13 cellular contexts compared by ENCODE assay signal in the genomic region with DNA sequence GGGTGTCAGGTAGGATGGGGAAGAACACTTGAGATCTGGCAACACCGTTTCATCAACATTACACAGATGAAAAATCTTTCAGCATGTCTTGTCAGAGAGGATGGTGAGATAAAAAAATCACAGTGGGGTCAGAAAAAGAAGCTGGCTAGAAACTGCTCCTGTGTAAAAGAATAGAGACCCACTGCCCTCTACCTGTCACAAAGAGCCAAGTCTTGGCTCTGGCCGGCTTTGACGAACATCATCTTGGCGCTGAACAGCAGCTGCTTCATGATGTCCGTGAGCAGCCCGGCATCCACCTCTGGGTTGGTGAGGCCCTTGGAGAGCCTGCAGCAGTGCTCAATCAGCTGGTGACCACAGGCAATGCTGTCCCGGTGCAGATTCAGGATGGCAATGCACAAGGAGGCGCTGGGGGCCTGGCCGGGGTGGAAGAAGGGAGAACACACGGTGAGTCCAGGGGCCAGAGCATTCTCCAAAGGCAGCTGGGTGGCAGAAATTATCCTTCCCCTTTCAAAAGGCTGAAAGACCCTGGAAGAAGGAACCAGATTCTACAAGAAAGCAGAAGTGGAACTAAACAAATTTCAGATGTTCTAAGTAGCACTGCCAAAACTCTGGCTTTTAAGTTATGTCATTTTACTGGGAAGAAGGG. TPM values are rescaled to one million over a fixed set of nuclear protein-coding genes. Genes with fewer than 3 reads are reported as not detected.
DNase-seq lines count a peak whose midpoint lies in the region; ATAC-seq and TF ChIP-seq lines count a peak whose summit lies in the region.
"Had no signal": no experiment of that assay in that cellular context is flagged by ENCODE, and none has a peak within 500 bp of the region (broad histone marks: within the 10 kb centered on the region; RNA-seq: fewer than 3 reads in every experiment).

No MANE protein-coding gene starts in this region.

- H3K36me3 ChIP-seq in spleen = peaks cover 0 to 100% (median 94%) of the 10 kb centered on the region in 6 donors
- H3K36me3 ChIP-seq: ovary had no signal

- no peak overlapping the region for H3K4me3 ChIP-seq in spleen
- H3K4me3 ChIP-seq: ovary had no signal

- H3K4me3 Mint-ChIP-seq in IgD-negative memory B cell = peak overlapping the region in 1 of 4 donors; percentile 33
- H3K4me3 Mint-ChIP-seq: stimulated activated naive CD8-positive, alpha-beta T cell treated with anti-CD3 and anti-CD28 coated beads, Interleukin-15, amount 100 ng/mL, for 72 hours had no signal

- peak overlapping the region in 2 of 3 donors; percentile 73 to 84 for H3K27ac Mint-ChIP-seq in IgD-negative memory B cell
- H3K27ac Mint-ChIP-seq: activated naive CD4-positive, alpha-beta T cell treated with anti-CD3 and anti-CD28 coated beads, Interleukin-2, amount 50 U/mL, for 72 hours had no signal

- peaks cover 7 to 14% (median 8%) of the 10 kb centered on the region in 3 donors for H3K4me1 Mint-ChIP-seq in IgD-negative memory B cell
- H3K4me1 Mint-ChIP-seq: stimulated activated naive CD8-positive, alpha-beta T cell treated with anti-CD3 and anti-CD28 coated beads, Interleukin-15, amount 100 ng/mL, for 72 hours had no signal

- peaks cover 0 to 28% (median 7%) of the 10 kb centered on the region in 6 donors for H3K4me1 ChIP-seq in spleen

- H3K36me3 Mint-ChIP-seq in IgD-negative memory B cell = peaks cover 7% of the 10 kb centered on the region

- WGBS in spleen, 5 donors = 69 to 85% (median 79%) methylated on average over 10 of the region's 10 CpGs

- DNase-seq in SIG-M5 (lab: John Stamatoyannopoulos, UW) = peak; percentile 18
- peak in 1 of 2 donors; percentile 18 for DNase-seq in left colon
- DNase-seq in spleen = no peak
- no peak for DNase-seq in NCI-H2196 treated with DMSO at 0.1 percent for 48 hours (lab: John Stamatoyannopoulos, UW; ENCODE audit: unreplicated experiment)
- DNase-seq in cerebellar cortex (ENCODE audit: low spot score) = no peak
- DNase-seq in OCI-M1 (lab: John Stamatoyannopoulos, UW) = no peak
- DNase-seq: GOT3; NCI-H1694 treated with DMSO at 0.1 percent for 48 hours; ovary; stimulated activated CD4-positive, alpha-beta T cell treated with anti-CD3 and anti-CD28 coated beads, Interleukin-2, amount 100 ng/mL, for 48 hours; stimulated activated naive CD8-positive, alpha-beta T cell treated with anti-CD3 and anti-CD28 coated beads, Interleukin-15, amount 100 ng/mL, for 72 hours had no signal

- no peaks in the 10 kb centered on the region for H3K27me3 Mint-ChIP-seq in IgD-negative memory B cell
- H3K27me3 Mint-ChIP-seq: stimulated activated naive CD8-positive, alpha-beta T cell treated with anti-CD3 and anti-CD28 coated beads, Interleukin-15, amount 100 ng/mL, for 72 hours had no signal

- peak; percentile 15 for ATAC-seq in left colon
- ATAC-seq: activated naive CD4-positive, alpha-beta T cell treated with anti-CD3 and anti-CD28 coated beads, Interleukin-2, amount 50 U/mL, for 72 hours; stimulated activated naive CD8-positive, alpha-beta T cell treated with anti-CD3 and anti-CD28 coated beads, Interleukin-15, amount 100 ng/mL, for 72 hours had no signal

- H3K27ac ChIP-seq in spleen = peak overlapping the region in 5 of 8 donors; percentile 9 to 68 (median 60)
- H3K27ac ChIP-seq: ovary had no signal

- H3K9me3 ChIP-seq in spleen = no peaks in the 10 kb centered on the region
- H3K9me3 ChIP-seq: ovary had no signal

- H3K9me3 Mint-ChIP-seq in IgD-negative memory B cell = no peaks in the 10 kb centered on the region
- H3K9me3 Mint-ChIP-seq: activated naive CD4-positive, alpha-beta T cell treated with anti-CD3 and anti-CD28 coated beads, Interleukin-2, amount 50 U/mL, for 72 hours; stimulated activated naive CD8-positive, alpha-beta T cell treated with anti-CD3 and anti-CD28 coated beads, Interleukin-15, amount 100 ng/mL, for 72 hours had no signal

- no peak for TF ChIP-seq POLR2A in spleen (IDR thresholded peaks at IDR 0.05)

- TF ChIP-seq CTCF in spleen (IDR thresholded peaks at IDR 0.05 in 8 of 11, conservative IDR thresholded peaks at IDR 0.05 in 3 of 11) = no peak

- intact Hi-C loops in left colon (cut with DNase I, micrococcal nuclease) = no loop called here
- intact Hi-C loops in spleen (cut with DNase I; ENCODE audit: low total_unique reads) = no loop called here

- H3K27me3 ChIP-seq in spleen (replicated peaks in 1 of 7) = no peaks in the 10 kb centered on the region
- H3K27me3 ChIP-seq: ovary had no signal

RNA-seq across cellular contexts. Expression of gene ZFYVE26, which starts 50.2 kb away (rescaled TPM):
- 3.7 TPM for polyA plus RNA-seq in IgD-negative memory B cell
- total RNA-seq in left colon = 10 to 100 TPM; 19.9 to 20.7 TPM
- total RNA-seq in spleen = 10 to 100 TPM; 33.0 to 43.5 (median 39.9) TPM
- 1 to 10 TPM; 3.6 to 8.0 (median 4.5) TPM for polyA plus RNA-seq in spleen

RNA-seq across cellular contexts. Expression of gene RAD51B, which starts 53.4 kb away (rescaled TPM):
- polyA plus RNA-seq in IgD-negative memory B cell = 24.9 TPM
- 10 to 100 TPM; 13.7 to 16.8 TPM for total RNA-seq in left colon
- 10 to 100 TPM; 28.5 to 43.7 (median 34.1) TPM for total RNA-seq in spleen
- 1 to 10 TPM; 4.2 to 5.0 (median 4.9) TPM for polyA plus RNA-seq in spleen
